8 cellular contexts compared by ENCODE assay signal in genomic region chr2:87442983-87443577, GRCh38.
DNase-seq lines count a peak whose midpoint lies in the region; ATAC-seq and TF ChIP-seq lines count a peak whose summit lies in the region.
"Not testable (repeated sequence)": the region's sequence is repeated elsewhere in the genome, so short reads cannot be mapped to it uniquely, and the experiment has no call there.

No MANE protein-coding gene starts in this region.

- not testable (repeated sequence) for H3K4me1 ChIP-seq in upper lobe of right lung

- not testable (repeated sequence) for TF ChIP-seq CTCF in upper lobe of right lung (IDR thresholded peaks at IDR 0.05)

- H3K36me3 ChIP-seq in upper lobe of right lung = not testable (repeated sequence)

- intact Hi-C loops in upper lobe of right lung (cut with DNase I) = not testable (repeated sequence)

- peak overlapping the region; percentile 90 for H3K27ac Mint-ChIP-seq in activated CD4-positive, alpha-beta memory T cell treated with anti-CD3 and anti-CD28 coated beads, Interleukin-2, amount 10 ng/mL, durations not matched to agents 7 days and 5 days
- peak overlapping the region; percentile 76 to 91 for H3K27ac Mint-ChIP-seq in effector memory CD8-positive, alpha-beta T cell

- not testable (repeated sequence) for H3K9me3 Mint-ChIP-seq in activated CD4-positive, alpha-beta memory T cell treated with anti-CD3 and anti-CD28 coated beads, Interleukin-2, amount 10 ng/mL, durations not matched to agents 7 days and 5 days; effector memory CD8-positive, alpha-beta T cell

- not testable (repeated sequence) for H3K27me3 Mint-ChIP-seq in activated CD4-positive, alpha-beta memory T cell treated with anti-CD3 and anti-CD28 coated beads, Interleukin-2, amount 10 ng/mL, durations not matched to agents 7 days and 5 days; effector memory CD8-positive, alpha-beta T cell

- not testable (repeated sequence) for H3K9me3 ChIP-seq in upper lobe of right lung

- H3K4me3 ChIP-seq in upper lobe of right lung = not testable (repeated sequence)

- H3K4me3 Mint-ChIP-seq in activated CD4-positive, alpha-beta memory T cell treated with anti-CD3 and anti-CD28 coated beads, Interleukin-2, amount 10 ng/mL, durations not matched to agents 7 days and 5 days = peak overlapping the region; percentile 39
- peak overlapping the region in 1 of 2 donors; percentile 54 for H3K4me3 Mint-ChIP-seq in effector memory CD8-positive, alpha-beta T cell

- H3K4me1 Mint-ChIP-seq in activated CD4-positive, alpha-beta memory T cell treated with anti-CD3 and anti-CD28 coated beads, Interleukin-2, amount 10 ng/mL, durations not matched to agents 7 days and 5 days = peaks cover 51% of the 10 kb centered on the region
- H3K4me1 Mint-ChIP-seq in effector memory CD8-positive, alpha-beta T cell (ENCODE audit: low read depth in 2 of 2) = peaks cover 0 to 11% of the 10 kb centered on the region in 2 donors

- peak; percentile 64 for DNase-seq in activated CD4-positive, alpha-beta memory T cell treated with anti-CD3 and anti-CD28 coated beads, Interleukin-2, amount 10 ng/mL, durations not matched to agents 7 days and 5 days
- not testable (repeated sequence) for DNase-seq in effector memory CD8-positive, alpha-beta T cell; upper lobe of right lung

- not testable (repeated sequence) for H3K27ac ChIP-seq in upper lobe of right lung

- POLR2A ChIA-PET in activated CD4-positive, alpha-beta memory T cell treated with anti-CD3 and anti-CD28 coated beads, Interleukin-2, amount 10 ng/mL, durations not matched to agents 7 days and 5 days (lab: Charles Lee) = not testable (repeated sequence)

- peaks cover 12% of the 10 kb centered on the region for H3K36me3 Mint-ChIP-seq in activated CD4-positive, alpha-beta memory T cell treated with anti-CD3 and anti-CD28 coated beads, Interleukin-2, amount 10 ng/mL, durations not matched to agents 7 days and 5 days (ENCODE audit: low read depth)
- H3K36me3 Mint-ChIP-seq in effector memory CD8-positive, alpha-beta T cell (ENCODE audit: insufficient read depth) = not testable (repeated sequence)

- ATAC-seq in GM18519 (IDR thresholded peaks at IDR 0.05; ENCODE audit: low FRiP score, unreplicated experiment) = peak; percentile 96
- peak; percentile 97 for ATAC-seq in GM19452 (IDR thresholded peaks at IDR 0.05; ENCODE audit: unreplicated experiment)
- peak; percentile 97 for ATAC-seq in HG02588 (IDR thresholded peaks at IDR 0.05; ENCODE audit: unreplicated experiment)
- peak; percentile 95 for ATAC-seq in HG03064 (IDR thresholded peaks at IDR 0.05; ENCODE audit: low read depth, unreplicated experiment)
- ATAC-seq in HG03521 (IDR thresholded peaks at IDR 0.05; ENCODE audit: unreplicated experiment) = peak; percentile 98
- ATAC-seq in effector memory CD8-positive, alpha-beta T cell (replicated peaks) = peak; percentile 83
- peak; percentile 30 for ATAC-seq in upper lobe of right lung

- H3K27me3 ChIP-seq in upper lobe of right lung = not testable (repeated sequence)

- CTCF ChIA-PET in activated CD4-positive, alpha-beta memory T cell treated with anti-CD3 and anti-CD28 coated beads, Interleukin-2, amount 10 ng/mL, durations not matched to agents 7 days and 5 days (lab: Charles Lee) = not testable (repeated sequence)

Comparison
In these comparisons a context has a peak if more than half of its experiments do, and no peak if none do; other contexts are left out.
1. ATAC-seq: peak in every context shown above with its lines; median percentile 98 in HG03521; 97 in GM19452; 97 in HG02588; 96 in GM18519; 95 in HG03064; 83 in effector memory CD8-positive, alpha-beta T cell; 30 in upper lobe of right lung.